30 cellular contexts compared by ENCODE assay signal in the genomic region with DNA sequence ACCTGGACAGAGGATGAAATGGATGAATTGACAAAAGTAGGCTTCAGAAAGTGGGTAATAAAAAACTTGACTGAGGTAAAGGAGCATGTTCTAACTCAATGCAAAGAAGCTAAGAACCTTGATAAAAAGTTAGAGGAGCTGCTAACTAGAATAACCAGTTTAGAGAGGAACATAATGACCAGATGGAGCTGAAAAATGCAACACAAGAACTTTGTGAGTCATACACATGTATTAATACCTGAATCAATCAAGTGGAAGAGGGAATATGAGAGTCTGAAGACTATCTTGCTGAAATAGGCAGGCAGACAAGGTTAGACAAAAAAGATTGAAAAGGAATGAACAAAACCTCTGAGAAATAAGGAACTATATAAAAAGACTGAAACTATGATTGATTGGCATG. TPM values are rescaled to one million over a fixed set of nuclear protein-coding genes. Genes with fewer than 3 reads are reported as not detected.
"Had no signal": no experiment of that assay in that cellular context is flagged by ENCODE, and none has a peak within 500 bp of the region (broad histone marks: within the 10 kb centered on the region; RNA-seq: fewer than 3 reads in every experiment).

No MANE protein-coding gene starts in this region.

- H3K4me3 ChIP-seq: stomach, testis, thoracic aorta, thyroid gland, tibial artery, tibial nerve, transverse colon, upper lobe of left lung, upper lobe of right lung, uterus, vagina had no signal

- ATAC-seq: stimulated activated effector memory CD8-positive, alpha-beta T cell treated with anti-CD3 and anti-CD28 coated beads, Interleukin-12 subunit alpha, Interleukin-12 subunit beta, amount 100 ng/mL, for 72 hours; stimulated activated memory B cell treated with anti-CD40 and anti-IgM and Interleukin-4, amounts not matched to agents 10 μg/mL and 1 μg/mL and 100 μg/mL, for 72 hours; stimulated activated naive B cell treated with anti-CD40 and anti-IgM and Interleukin-4, amounts not matched to agents 10 μg/mL and 1 μg/mL and 100 μg/mL, for 72 hours; stimulated activated naive CD8-positive, alpha-beta T cell treated with anti-CD3 and anti-CD28 coated beads, Interleukin-15, amount 100 ng/mL, for 72 hours; stimulated activated naive CD8-positive, alpha-beta T cell treated with anti-CD3 and anti-CD28 coated beads, Interleukin-15, Interleukin-2, amounts not matched to agents 100 U/mL and 50 U/mL, for 24 hours; upper lobe of right lung had no signal

- H3K27me3 Mint-ChIP-seq: stimulated activated memory B cell treated with anti-CD40 and anti-IgM and Interleukin-4, amounts not matched to agents 10 μg/mL and 1 μg/mL and 100 μg/mL, for 72 hours; stimulated activated naive CD8-positive, alpha-beta T cell treated with anti-CD3 and anti-CD28 coated beads, Interleukin-15, amount 100 ng/mL, for 72 hours had no signal

- H3K27me3 ChIP-seq: stomach, testis, thyroid gland, tibial artery, tibial nerve, transverse colon, upper lobe of left lung, upper lobe of right lung, uterus, vagina had no signal

- H3K27ac Mint-ChIP-seq: stimulated activated effector memory CD8-positive, alpha-beta T cell treated with anti-CD3 and anti-CD28 coated beads, Interleukin-12 subunit alpha, Interleukin-12 subunit beta, amount 100 ng/mL, for 72 hours; stimulated activated memory B cell treated with anti-CD40 and anti-IgM and Interleukin-4, amounts not matched to agents 10 μg/mL and 1 μg/mL and 100 μg/mL, for 72 hours; stimulated activated naive B cell treated with anti-CD40 and anti-IgM and Interleukin-4, amounts not matched to agents 10 μg/mL and 1 μg/mL and 100 μg/mL, for 72 hours; stimulated activated naive CD8-positive, alpha-beta T cell treated with anti-CD3 and anti-CD28 coated beads, Interleukin-15, amount 100 ng/mL, for 72 hours; stimulated activated naive CD8-positive, alpha-beta T cell treated with anti-CD3 and anti-CD28 coated beads, Interleukin-15, Interleukin-2, amounts not matched to agents 100 ng/mL and 50 ng/mL, for 24 hours; type B pancreatic cell had no signal

- H3K4me1 ChIP-seq: stomach, testis, thyroid gland, tibial artery, tibial nerve, transverse colon, upper lobe of left lung, upper lobe of right lung, uterus, vagina had no signal

- H3K9me3 ChIP-seq: testis, thyroid gland, vagina had no signal

- H3K27ac ChIP-seq: stomach, testis, thoracic aorta, thyroid gland, tibial artery, tibial nerve, transverse colon, upper lobe of left lung, upper lobe of right lung, uterus, vagina had no signal

- H3K4me1 Mint-ChIP-seq: stimulated activated effector memory CD8-positive, alpha-beta T cell treated with anti-CD3 and anti-CD28 coated beads, Interleukin-12 subunit alpha, Interleukin-12 subunit beta, amount 100 ng/mL, for 72 hours; stimulated activated memory B cell treated with anti-CD40 and anti-IgM and Interleukin-4, amounts not matched to agents 10 μg/mL and 1 μg/mL and 100 μg/mL, for 72 hours; stimulated activated naive B cell treated with anti-CD40 and anti-IgM and Interleukin-4, amounts not matched to agents 10 μg/mL and 1 μg/mL and 100 μg/mL, for 72 hours; stimulated activated naive CD8-positive, alpha-beta T cell treated with anti-CD3 and anti-CD28 coated beads, Interleukin-15, amount 100 ng/mL, for 72 hours had no signal

- H3K36me3 Mint-ChIP-seq: stimulated activated effector memory CD8-positive, alpha-beta T cell treated with anti-CD3 and anti-CD28 coated beads, Interleukin-12 subunit alpha, Interleukin-12 subunit beta, amount 100 ng/mL, for 72 hours; stimulated activated memory B cell treated with anti-CD40 and anti-IgM and Interleukin-4, amounts not matched to agents 10 μg/mL and 1 μg/mL and 100 μg/mL, for 72 hours had no signal

- H3K4me3 Mint-ChIP-seq: stimulated activated effector memory CD8-positive, alpha-beta T cell treated with anti-CD3 and anti-CD28 coated beads, Interleukin-12 subunit alpha, Interleukin-12 subunit beta, amount 100 ng/mL, for 72 hours; stimulated activated memory B cell treated with anti-CD40 and anti-IgM and Interleukin-4, amounts not matched to agents 10 μg/mL and 1 μg/mL and 100 μg/mL, for 72 hours; stimulated activated naive B cell treated with anti-CD40 and anti-IgM and Interleukin-4, amounts not matched to agents 10 μg/mL and 1 μg/mL and 100 μg/mL, for 72 hours; stimulated activated naive CD8-positive, alpha-beta T cell treated with anti-CD3 and anti-CD28 coated beads, Interleukin-15, amount 100 ng/mL, for 72 hours; stimulated activated naive CD8-positive, alpha-beta T cell treated with anti-CD3 and anti-CD28 coated beads, Interleukin-15, Interleukin-2, amounts not matched to agents 100 ng/mL and 50 ng/mL, for 24 hours; type B pancreatic cell had no signal

- H3K36me3 ChIP-seq: stomach, thoracic aorta, thyroid gland, tibial artery, tibial nerve, transverse colon, upper lobe of left lung, upper lobe of right lung, uterus, vagina had no signal

- DNase-seq: stimulated activated CD4-positive, alpha-beta T cell treated with anti-CD3 and anti-CD28 coated beads, Interleukin-2, amount 100 ng/mL, for 48 hours; stimulated activated CD4-positive, alpha-beta T cell treated with anti-CD3 and anti-CD28 coated beads, Interleukin-4, amount 100 ng/mL, for 1 hour; stimulated activated CD4-positive, alpha-beta T cell treated with anti-CD3 and anti-CD28 coated beads, Interleukin-4, amount 100 ng/mL, for 24 hours; stimulated activated CD4-positive, alpha-beta T cell treated with anti-CD3 and anti-CD28 coated beads, Interleukin-4, amount 100 ng/mL, for 4 hours; stimulated activated CD8-positive, alpha-beta memory T cell treated with anti-CD3 and anti-CD28 coated beads, Interleukin-4, amount 100 ng/mL, for 48 hours; stimulated activated naive B cell treated with anti-CD40 and anti-IgM and Interleukin-4, amounts not matched to agents 10 μg/mL and 1 μg/mL and 100 μg/mL, for 72 hours; stimulated activated naive CD4-positive, alpha-beta T cell; stimulated activated naive CD4-positive, alpha-beta T cell treated with Interleukin-2 at 50 U/mL for 16 hours; stimulated activated naive CD8-positive, alpha-beta T cell treated with anti-CD3 and anti-CD28 coated beads, Interleukin-15, amount 100 ng/mL, for 72 hours; stimulated activated naive CD8-positive, alpha-beta T cell treated with anti-CD3 and anti-CD28 coated beads, Interleukin-15, Interleukin-2, amounts not matched to agents 100 U/mL and 50 U/mL, for 24 hours; stomach; substantia nigra; testis; thyroid gland; tibial artery; transverse colon; upper lobe of left lung; upper lobe of right lung; uterus had no signal

- FAIRE-seq: urothelium cell line had no signal

RNA-seq across cellular contexts. Expression of a gene that starts 47.9 kb away (rescaled TPM):
- total RNA-seq: stomach, subcutaneous adipose tissue, testis, thoracic aorta, thyroid gland, tibial nerve, transverse colon, upper lobe of left lung, upper lobe of right lung, ureter, urinary bladder, uterus, vagina had no signal
- polyA plus RNA-seq: stomach, urinary bladder had no signal
